ENCODE assay signal across 13 cellular contexts in the genomic region with DNA sequence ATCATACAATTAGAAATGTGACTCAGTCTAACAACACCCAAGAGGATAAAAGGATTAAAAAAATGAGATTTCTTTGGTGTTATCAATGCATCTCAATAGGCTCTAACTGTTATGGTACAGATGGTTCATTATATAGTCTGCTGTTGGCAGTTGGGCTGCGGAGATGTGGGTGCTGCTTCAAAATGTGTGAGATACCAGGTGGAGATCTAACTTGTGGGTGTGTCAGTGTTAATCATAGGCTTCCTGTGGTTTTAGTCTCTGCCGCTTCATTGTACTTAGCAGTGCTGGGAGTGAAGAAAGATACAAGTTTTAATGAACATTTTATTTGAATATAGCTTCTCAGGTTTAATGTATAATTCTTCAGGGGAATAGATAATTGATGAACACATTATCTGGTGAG.
DNase-seq lines count a peak whose midpoint lies in the region; ATAC-seq, FAIRE-seq and TF ChIP-seq lines count a peak whose summit lies in the region.
"Had no signal": no experiment of that assay in that cellular context is flagged by ENCODE, and none has a peak within 500 bp of the region (broad histone marks: within the 10 kb centered on the region; RNA-seq: fewer than 3 reads in every experiment).

No MANE protein-coding gene starts in this region.

- H3K79me2 ChIP-seq in mesendoderm (ENCODE audit: control insufficient read depth, insufficient read depth, low read length) = no peaks in the 10 kb centered on the region

- no peak for ATAC-seq in upper lobe of left lung (ENCODE audit: low FRiP score in 2 of 2)
- ATAC-seq in GM18873 (IDR thresholded peaks at IDR 0.05; ENCODE audit: low FRiP score, unreplicated experiment) = no peak
- ATAC-seq: HCT116 had no signal

- no peaks in the 10 kb centered on the region for H3K27me3 ChIP-seq in mesendoderm (ENCODE audit: insufficient read depth, low read length, poor library complexity)
- no peaks in the 10 kb centered on the region for H3K27me3 ChIP-seq in upper lobe of left lung
- H3K27me3 ChIP-seq: neural progenitor cell had no signal

- no peak overlapping the region for H3K4ac ChIP-seq in mesendoderm (ENCODE audit: low read depth, low read length)

- H3K4me1 ChIP-seq in mesendoderm (ENCODE audit: control insufficient read depth, low read depth, low read length) (peaks cover 2% of the 10 kb centered on the region), upper lobe of left lung (no peaks in the 10 kb centered on the region)
- H3K4me1 ChIP-seq: neural progenitor cell had no signal

- no peak for FAIRE-seq in GM19239 (lab: Jason Lieb, UNC)
- FAIRE-seq: TTC549 had no signal

- TF ChIP-seq EP300 in upper lobe of left lung (IDR thresholded peaks at IDR 0.05) = no peak

- H2BK120ac ChIP-seq in mesendoderm (ENCODE audit: low read depth, low read length) = no peak overlapping the region

- no peak overlapping the region for H3K9ac ChIP-seq in mesendoderm (ENCODE audit: low read length)
- H3K9ac ChIP-seq: neural progenitor cell had no signal

- no peak overlapping the region for H3K18ac ChIP-seq in mesendoderm (ENCODE audit: low read length)

- WGBS in mesendoderm (ENCODE audit: extremely low coverage, insufficient coverage, low lambda C conversion rate) = no CpG with 5 or more reads among the region's 2 CpGs
- 79 to 93% methylated on average over 2 of the region's 2 CpGs for WGBS in upper lobe of left lung, 2 donors

- H3K56ac ChIP-seq in mesendoderm (ENCODE audit: low read length) = no peak overlapping the region

- H4K5ac ChIP-seq in mesendoderm (ENCODE audit: low read length) = no peak overlapping the region

- no peak overlapping the region for H3K4me2 ChIP-seq in mesendoderm (ENCODE audit: low read length)
- H3K4me2 ChIP-seq: neural progenitor cell had no signal

- H2BK15ac ChIP-seq in mesendoderm (replicated peaks; ENCODE audit: low read depth) = no peak overlapping the region

- H3K4me3 ChIP-seq in mesendoderm (ENCODE audit: low read length) (no peak overlapping the region), upper lobe of left lung (no peak overlapping the region)
- H3K4me3 ChIP-seq: neural progenitor cell had no signal

- no peaks in the 10 kb centered on the region for H3K79me1 ChIP-seq in mesendoderm (ENCODE audit: low read length)

- H4K8ac ChIP-seq in mesendoderm (ENCODE audit: low read depth, low read length) = no peak overlapping the region

- no peak overlapping the region for H2BK5ac ChIP-seq in mesendoderm (ENCODE audit: low read length)

- no peaks in the 10 kb centered on the region for H3K9me3 ChIP-seq in upper lobe of left lung

- no peak overlapping the region for H3K23ac ChIP-seq in mesendoderm (ENCODE audit: low read length)

- no peak for TF ChIP-seq POLR2A in upper lobe of left lung (IDR thresholded peaks at IDR 0.05)

- no peak for TF ChIP-seq CTCF in upper lobe of left lung (IDR thresholded peaks at IDR 0.05)

- H2AK5ac ChIP-seq in mesendoderm (ENCODE audit: low read length) = no peak overlapping the region

- DNase-seq in A172 (ENCODE audit: low spot score) = peak; percentile 65
- DNase-seq in NCI-H2171 (lab: John Stamatoyannopoulos, UW) = peak; percentile 51
- DNase-seq in activated T-cell treated with anti-CD3 and anti-CD28 coated beads for 24 hours (ENCODE audit: low read depth) = peak; percentile 26
- DNase-seq in mesendoderm = peak; percentile 40
- no peak for DNase-seq in NCI-H510A (lab: John Stamatoyannopoulos, UW)
- no peak for DNase-seq in upper lobe of left lung
- DNase-seq in GM19239 (ENCODE audit: insufficient read length, low spot score) = no peak
- DNase-seq: AML-193, NCI-H774 had no signal

- H3K36me3 ChIP-seq in mesendoderm (ENCODE audit: control insufficient read depth, insufficient read depth, low read length) = no peaks in the 10 kb centered on the region
- H3K36me3 ChIP-seq in upper lobe of left lung = peaks cover 0 to 17% (median 0%) of the 10 kb centered on the region in 4 donors
- H3K36me3 ChIP-seq: neural progenitor cell had no signal

- H3K27ac ChIP-seq in mesendoderm (ENCODE audit: low read depth, low read length) (no peak overlapping the region), upper lobe of left lung (no peak overlapping the region)
- H3K27ac ChIP-seq: neural progenitor cell had no signal

Comparison
In these comparisons a context has a peak if more than half of its experiments do, and no peak if none do; other contexts are left out.
1. DNase-seq: peak in A172 (single experiment), NCI-H2171 (single experiment), activated T-cell treated with anti-CD3 and anti-CD28 coated beads for 24 hours (single experiment) and mesendoderm (single experiment); none in NCI-H510A (single experiment), upper lobe of left lung (0 of 2) and GM19239 (single experiment).